8 cellular contexts compared by ENCODE assay signal in the genomic region with DNA sequence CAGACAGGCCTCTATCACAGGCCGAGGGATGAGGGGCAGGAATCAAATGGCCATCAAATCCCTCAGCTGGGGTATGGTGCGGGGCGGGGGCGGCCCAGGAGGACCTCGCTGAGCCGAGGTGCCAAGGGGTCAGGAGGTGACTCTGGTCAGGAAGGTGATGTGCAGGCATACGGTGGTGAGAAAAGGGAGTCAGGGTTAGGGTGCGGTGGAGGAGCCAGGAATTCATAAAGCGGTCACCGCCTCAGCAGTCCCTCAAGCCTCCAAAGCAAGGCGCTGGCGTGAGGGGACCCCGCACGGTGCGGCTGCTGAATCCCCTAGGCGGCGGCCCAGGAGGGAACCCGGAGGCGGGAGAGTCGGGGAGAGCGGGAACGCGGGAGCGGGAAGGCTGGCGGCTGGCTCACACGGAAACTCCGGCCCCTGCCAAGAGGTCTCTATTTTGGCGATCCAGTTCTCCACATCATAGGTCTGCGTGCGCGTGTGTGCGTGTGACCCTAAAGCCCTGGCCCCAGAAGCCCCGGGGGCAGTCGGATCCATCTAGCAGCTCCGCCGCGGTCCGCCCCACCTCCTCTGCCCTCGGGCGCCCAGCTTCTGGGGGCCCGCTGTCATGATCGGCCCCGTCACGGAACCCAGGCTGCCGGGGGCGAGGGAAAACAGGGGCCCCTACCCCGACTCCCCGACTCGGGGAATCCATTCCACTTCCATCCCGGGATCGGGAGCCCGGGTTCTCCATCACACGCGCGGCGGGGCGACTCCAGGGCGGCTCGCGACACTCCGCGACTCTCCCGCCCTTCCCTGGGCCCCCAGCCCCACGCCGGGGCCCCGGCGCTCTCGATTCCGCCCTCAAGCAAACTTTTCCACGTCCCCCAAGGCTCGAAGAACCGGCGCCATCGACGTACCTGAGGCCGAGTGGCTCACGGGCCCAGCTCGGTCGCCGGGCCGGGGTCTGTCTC. TPM values are rescaled to one million over a fixed set of nuclear protein-coding genes. Genes with fewer than 3 reads are reported as not detected.
DNase-seq lines count a peak whose midpoint lies in the region; TF ChIP-seq lines count a peak whose summit lies in the region.

No MANE protein-coding gene starts in this region.

- H3K9me3 ChIP-seq in CD8-positive, alpha-beta memory T cell (ENCODE audit: low read length), result no peaks in the 10 kb centered on the region
- no peaks in the 10 kb centered on the region for H3K9me3 ChIP-seq in esophagus muscularis mucosa

- CTCF ChIA-PET in CD8-positive, alpha-beta memory T cell (lab: Charles Lee), result interaction anchor here (1.0 to 7.4 kb wide), 6 partner anchors 11 to 49 kb away, joined by 3 to 36 read pairs (median 4); no protein-coding TSS in a partner anchor

- H3K4me3 ChIP-seq in CD8-positive, alpha-beta memory T cell (ENCODE audit: low read length), result peak overlapping the region; percentile 50
- peak overlapping the region; percentile 63 to 75 (median 69) for H3K4me3 ChIP-seq in esophagus muscularis mucosa

- H3K4me1 Mint-ChIP-seq in CD8-positive, alpha-beta memory T cell, result peaks cover 34 to 53% (median 42%) of the 10 kb centered on the region in 3 donors
- peaks cover 50% of the 10 kb centered on the region for H3K4me1 Mint-ChIP-seq in osteocyte (ENCODE audit: unreplicated experiment)

- no peaks in the 10 kb centered on the region for H3K27me3 ChIP-seq in CD8-positive, alpha-beta memory T cell (ENCODE audit: insufficient read depth, low read length, poor library complexity, severe bottlenecking)
- H3K27me3 ChIP-seq in esophagus muscularis mucosa, result no peaks in the 10 kb centered on the region

- H3K36me3 Mint-ChIP-seq in CD8-positive, alpha-beta memory T cell, result peaks cover 0 to 8% (median 0%) of the 10 kb centered on the region in 3 donors
- H3K36me3 Mint-ChIP-seq in osteocyte (ENCODE audit: unreplicated experiment), result no peaks in the 10 kb centered on the region

- peaks cover 0 to 2% of the 10 kb centered on the region in 2 donors for H3K27me3 Mint-ChIP-seq in CD8-positive, alpha-beta memory T cell
- no peaks in the 10 kb centered on the region for H3K27me3 Mint-ChIP-seq in osteocyte (ENCODE audit: unreplicated experiment)

- TF ChIP-seq POLR2A in esophagus muscularis mucosa (IDR thresholded peaks at IDR 0.05; ENCODE audit: low read depth), result no peak

- peak in 1 of 5 donors; percentile 13 for DNase-seq in CD8-positive, alpha-beta memory T cell
- DNase-seq in HCEC 1CT (peak; percentile 19), SK-MEL-5 (ENCODE audit: low read depth, low spot score) (peak; percentile 13), esophagus muscularis mucosa (ENCODE audit: extremely low spot score) (no peak), osteocyte (ENCODE audit: extremely low spot score, unreplicated experiment) (no peak), GM19238 (ENCODE audit: insufficient read length, low spot score) (no peak), occipital lobe (lab: John Stamatoyannopoulos, UW) (no peak), COLO829 (ENCODE audit: low spot score) (no peak)

- intact Hi-C loops in esophagus muscularis mucosa (cut with DNase I), result no loop called here

- peak overlapping the region; percentile 76 to 97 (median 90) for H3K27ac Mint-ChIP-seq in CD8-positive, alpha-beta memory T cell
- H3K27ac Mint-ChIP-seq in osteocyte (ENCODE audit: unreplicated experiment), result peak overlapping the region; percentile 86

- H3K4me1 ChIP-seq in CD8-positive, alpha-beta memory T cell (ENCODE audit: insufficient read depth, low read length), result peaks cover 20% of the 10 kb centered on the region
- peaks cover 2 to 28% (median 22%) of the 10 kb centered on the region in 4 donors for H3K4me1 ChIP-seq in esophagus muscularis mucosa

- no peaks in the 10 kb centered on the region for H3K9me3 Mint-ChIP-seq in CD8-positive, alpha-beta memory T cell
- no peaks in the 10 kb centered on the region for H3K9me3 Mint-ChIP-seq in osteocyte (ENCODE audit: unreplicated experiment)

- WGBS in esophagus muscularis mucosa, result 62% methylated on average over 44 of the region's 81 CpGs

- H3K4me3 Mint-ChIP-seq in CD8-positive, alpha-beta memory T cell, result peak overlapping the region; percentile 87 to 95 (median 89)
- H3K4me3 Mint-ChIP-seq in osteocyte (ENCODE audit: unreplicated experiment), result peak overlapping the region; percentile 88

- in situ Hi-C loops in SK-MEL-5 (cut with HindIII; ENCODE audit: low pct_unique_long_range_greater_than_20kb, low sequenced_read_pairs), result no loop called here

- H3K27ac ChIP-seq in CD8-positive, alpha-beta memory T cell (ENCODE audit: low read depth, low read length), result peak overlapping the region; percentile 70
- H3K27ac ChIP-seq in esophagus muscularis mucosa (replicated peaks in 1 of 4), result peak overlapping the region; percentile 82 to 89 (median 84)

- TF ChIP-seq CTCF in esophagus muscularis mucosa (IDR thresholded peaks at IDR 0.05), result no peak
- TF ChIP-seq CTCF in osteocyte (IDR thresholded peaks at IDR 0.05), result no peak

- TF ChIP-seq EP300 in esophagus muscularis mucosa (IDR thresholded peaks at IDR 0.05), result no peak

- H3K36me3 ChIP-seq in CD8-positive, alpha-beta memory T cell (ENCODE audit: insufficient read depth, low read length), result no peaks in the 10 kb centered on the region
- H3K36me3 ChIP-seq in esophagus muscularis mucosa, result no peaks in the 10 kb centered on the region

- POLR2A ChIA-PET in CD8-positive, alpha-beta memory T cell (lab: Charles Lee), result interaction anchor here (1.2 to 1.5 kb wide), 4 partner anchors 11 to 28 kb away, joined by 3 to 6 read pairs (median 4); no protein-coding TSS in a partner anchor

RNA-seq across cellular contexts. Expression of a gene that starts 0.6 kb away (rescaled TPM):
- 10 to 100 TPM; 23.8 to 24.7 TPM for total RNA-seq in CD8-positive, alpha-beta memory T cell
- polyA plus RNA-seq in CD8-positive, alpha-beta memory T cell, result 19.5 TPM
- 4.9 and 5.5 TPM in 2 replicates for total RNA-seq in SK-MEL-5 (2014; rRNA removed; shearing (Covaris generic))
- 9.2 and 14.4 TPM in 2 replicates for polyA plus RNA-seq in SK-MEL-5 (2015; cell fraction: cytosol; rRNA removed)
- polyA plus RNA-seq in SK-MEL-5 (2015; cell fraction: nucleus; rRNA removed), result 2.9 and 4.2 TPM in 2 replicates
- 1 to 10 TPM; 6.2 to 9.9 (median 9.4) TPM for total RNA-seq in esophagus muscularis mucosa
- total RNA-seq in osteocyte, result 24.9 and 25.2 TPM in 2 replicates
- 0.31 TPM for total RNA-seq in occipital lobe

RNA-seq across cellular contexts. Expression of a gene that starts 55.9 kb away (rescaled TPM):
- 10 to 100 TPM; 57.7 to 58.2 TPM for total RNA-seq in CD8-positive, alpha-beta memory T cell
- 34.8 TPM for polyA plus RNA-seq in CD8-positive, alpha-beta memory T cell
- 71.0 and 77.5 TPM in 2 replicates for total RNA-seq in SK-MEL-5 (2014; rRNA removed; shearing (Covaris generic))
- 77.6 and 89.2 TPM in 2 replicates for polyA plus RNA-seq in SK-MEL-5 (2015; cell fraction: cytosol; rRNA removed)
- 30.2 and 43.9 TPM in 2 replicates for polyA plus RNA-seq in SK-MEL-5 (2015; cell fraction: nucleus; rRNA removed)
- total RNA-seq in esophagus muscularis mucosa (10 to 100 TPM; 15.9 to 23.4 (median 21.6) TPM), osteocyte (27.7 and 31.2 TPM in 2 replicates), occipital lobe (8.6 TPM)

Comparison
In these comparisons a context has a peak if more than half of its experiments do, and no peak if none do; other contexts are left out.
1. DNase-seq: peak in HCEC 1CT (single experiment) and SK-MEL-5 (single experiment); none in esophagus muscularis mucosa (single experiment), osteocyte (single experiment), GM19238 (single experiment), occipital lobe (single experiment) and COLO829 (single experiment).